ENCODE assay signal across 8 cellular contexts in the genomic region with DNA sequence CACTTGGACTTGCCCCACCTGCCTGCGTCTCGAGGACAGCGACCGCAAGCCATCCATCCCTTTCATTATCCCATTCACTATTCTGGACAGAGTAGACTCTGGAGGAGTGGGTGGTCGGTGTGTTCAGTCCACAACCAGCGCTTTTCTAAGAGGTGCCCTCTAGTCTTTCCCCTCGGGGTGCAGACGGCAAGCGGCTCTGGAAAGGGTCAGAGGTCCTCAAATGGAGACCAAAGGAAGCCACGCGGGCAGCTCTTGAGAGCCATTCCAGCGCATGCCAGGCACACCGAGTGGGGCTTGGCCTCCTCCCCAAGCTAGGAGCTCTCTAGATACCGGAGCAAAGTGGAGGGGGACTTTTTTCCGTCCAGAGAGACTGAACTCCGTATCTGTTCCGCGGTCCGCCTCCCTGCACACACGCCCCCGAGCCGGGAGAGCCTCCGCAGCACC. TPM values are rescaled to one million over a fixed set of nuclear protein-coding genes. Genes with fewer than 3 reads are reported as not detected.
A peak's percentile ranks its signal among the peaks of the same experiment; 100 is the strongest.
DNase-seq lines count a peak whose midpoint lies in the region; ATAC-seq and TF ChIP-seq lines count a peak whose summit lies in the region.

No MANE protein-coding gene starts in this region.

- DNase-seq in NCI-H345 treated with DMSO at 0.1 percent for 48 hours (lab: John Stamatoyannopoulos, UW; ENCODE audit: unreplicated experiment): peak; percentile 20
- no peak for DNase-seq in NCI-H345 (lab: John Stamatoyannopoulos, UW)
- no peak for DNase-seq in PC-3
- DNase-seq in central memory CD8-positive, alpha-beta T cell (ENCODE audit: low spot score in 2 of 2): no peak
- no peak for DNase-seq in lung (ENCODE audit: low spot score)
- DNase-seq in thoracic aorta (ENCODE audit: low spot score): no peak
- DNase-seq in activated gamma-delta T cell (lab: John Stamatoyannopoulos, UW): no peak

- no peaks in the 10 kb centered on the region for H3K79me2 ChIP-seq in PC-3 (ENCODE audit: low read length)

- peaks cover 14% of the 10 kb centered on the region for H3K4me1 Mint-ChIP-seq in central memory CD8-positive, alpha-beta T cell

- POLR2A ChIA-PET in PC-3 (lab: Charles Lee; ENCODE audit: unreplicated experiment): interaction anchor here (0.9 kb wide), 1 partner anchor 369 kb away, joined by 4 read pairs; the partner anchor contains the start of gene CYCS

- H3F3A ChIP-seq in PC-3 (ENCODE audit: low read length, unreplicated experiment): no peaks in the 10 kb centered on the region

- no peaks in the 10 kb centered on the region for H3K9me3 ChIP-seq in PC-3 (ENCODE audit: low read length)
- peaks cover 0 to 2% of the 10 kb centered on the region in 2 donors for H3K9me3 ChIP-seq in lung (ENCODE audit: control insufficient read depth in 2 of 2, insufficient read depth in 1 of 2, low read length in 1 of 2)
- no peaks in the 10 kb centered on the region for H3K9me3 ChIP-seq in thoracic aorta

- TF ChIP-seq CTCF in PC-3 (conservative IDR thresholded peaks at IDR 0.05; ENCODE audit: low read depth, low read length) (no peak), lung (IDR thresholded peaks at IDR 0.05; ENCODE audit: control extremely low read depth, extremely low read depth) (no peak), thoracic aorta (IDR thresholded peaks at IDR 0.05) (no peak)

- peak overlapping the region; percentile 99 for H2AFZ ChIP-seq in PC-3 (ENCODE audit: low read length)

- intact Hi-C loops in PC-3 (cut with micrococcal nuclease): loop anchor here (2.0 kb wide), 1 partner anchor 182 kb away; no protein-coding TSS in a partner anchor

- peak overlapping the region; percentile 79 for H3K4me3 ChIP-seq in PC-3 (ENCODE audit: low read length)
- peak overlapping the region; percentile 51 for H3K4me3 ChIP-seq in lung
- peak overlapping the region; percentile 85 for H3K4me3 ChIP-seq in thoracic aorta

- H3K27ac ChIP-seq in PC-3 (ENCODE audit: low read length) (peak overlapping the region; percentile 33), lung (ENCODE audit: low read depth in 1 of 2, low read length in 1 of 2) (no peak overlapping the region), thoracic aorta (peak overlapping the region; percentile 82 to 85)

- H3K4me1 ChIP-seq in PC-3 (ENCODE audit: insufficient read depth, low read length): peaks cover 22% of the 10 kb centered on the region
- peaks cover 0 to 3% of the 10 kb centered on the region in 2 donors for H3K4me1 ChIP-seq in lung (ENCODE audit: control insufficient read depth in 2 of 2, insufficient read depth in 2 of 2, low read length in 2 of 2)
- H3K4me1 ChIP-seq in thoracic aorta (ENCODE audit: control insufficient read depth in 1 of 2, low read depth in 2 of 2): peaks cover 6 to 9% of the 10 kb centered on the region in 2 donors

- ATAC-seq in PC-3 (peak; percentile 23; the same call in 1 of the 2 replicates), lung (ENCODE audit: insufficient read depth, low FRiP score) (no peak), thoracic aorta (ENCODE audit: insufficient number of reproducible peaks, low FRiP score, low read depth) (no peak), HG03135 (IDR thresholded peaks at IDR 0.05; ENCODE audit: unreplicated experiment) (no peak)
- ATAC-seq in central memory CD8-positive, alpha-beta T cell (replicated peaks; ENCODE audit: extremely low read depth, poor library complexity, severe bottlenecking): no peak

- peak overlapping the region; percentile 85 for H3K4me3 Mint-ChIP-seq in central memory CD8-positive, alpha-beta T cell

- CTCF ChIA-PET in PC-3 (lab: Charles Lee): interaction anchor here (0.6 kb wide), 1 partner anchor 195 kb away, joined by 8 read pairs; no protein-coding TSS in a partner anchor

- BruUV-seq in PC-3 (replicated peaks; lab: Mats Ljungman, UMichigan): TSS peak; percentile 52

- no peaks in the 10 kb centered on the region for H4K20me1 ChIP-seq in PC-3 (ENCODE audit: low read length)

- no peak overlapping the region for H3K27ac Mint-ChIP-seq in central memory CD8-positive, alpha-beta T cell (ENCODE audit: low read depth)

- H3K27me3 ChIP-seq in PC-3 (ENCODE audit: low read length): no peaks in the 10 kb centered on the region
- no peaks in the 10 kb centered on the region for H3K27me3 ChIP-seq in lung (ENCODE audit: control insufficient read depth, insufficient read depth)
- no peaks in the 10 kb centered on the region for H3K27me3 ChIP-seq in thoracic aorta (replicated peaks; ENCODE audit: insufficient read depth)

- peaks cover 4% of the 10 kb centered on the region for H3K36me3 Mint-ChIP-seq in central memory CD8-positive, alpha-beta T cell (ENCODE audit: insufficient read depth)

- H3K9me3 Mint-ChIP-seq in central memory CD8-positive, alpha-beta T cell: no peaks in the 10 kb centered on the region

- H3K27me3 Mint-ChIP-seq in central memory CD8-positive, alpha-beta T cell: peaks cover 76% of the 10 kb centered on the region

- peak overlapping the region; percentile 99 for H3K4me2 ChIP-seq in PC-3 (ENCODE audit: low read length)

- H3K9me2 ChIP-seq in PC-3 (replicated peaks; ENCODE audit: low read length): no peaks in the 10 kb centered on the region

- H3K9ac ChIP-seq in PC-3 (ENCODE audit: low read length): peak overlapping the region; percentile 70; the same call in 1 of the 2 replicates

- H3K36me3 ChIP-seq in PC-3 (ENCODE audit: low read depth, low read length): no peaks in the 10 kb centered on the region
- no peaks in the 10 kb centered on the region for H3K36me3 ChIP-seq in lung (ENCODE audit: control insufficient read depth in 2 of 2, insufficient read depth in 2 of 2, low read length in 2 of 2)
- no peaks in the 10 kb centered on the region for H3K36me3 ChIP-seq in thoracic aorta

- 10 to 13% methylated on average over 23 of the region's 23 CpGs for WGBS in lung, 2 donors

RNA-seq across cellular contexts. Expression of gene GSDME, which starts 0.7 kb away (rescaled TPM):
- total RNA-seq in PC-3 (2014; rRNA removed): 12.0 and 16.6 TPM in 2 replicates
- 10 to 100 TPM in 1 of 2 donors, 1 to 10 TPM in 1; 8.6 to 16.6 TPM for total RNA-seq in lung
- 10 to 100 TPM in 1 of 2 donors, 1 to 10 TPM in 1; 3.0 to 14.2 TPM for polyA plus RNA-seq in lung
- 10 to 100 TPM in 1 of 2 donors, 1 to 10 TPM in 1; 7.3 to 21.7 TPM for total RNA-seq in thoracic aorta

Comparison
In these comparisons a context has a peak if more than half of its experiments do, and no peak if none do; other contexts are left out.
1. H3K27ac ChIP-seq: peak in PC-3 (single experiment) and thoracic aorta (2 of 2); none in lung (0 of 2).
2. Peak in every context shown above with its lines, with median percentiles within 50 percentile points of each other: H3K4me3 ChIP-seq.